Comparison of ENCODE assay signal across 15 cellular contexts in genomic region chr6:19988555-19988954, GRCh38.
DNase-seq lines count a peak whose midpoint lies in the region; ATAC-seq and TF ChIP-seq lines count a peak whose summit lies in the region.
"Had no signal": no experiment of that assay in that cellular context is flagged by ENCODE, and none has a peak within 500 bp of the region (broad histone marks: within the 10 kb centered on the region; RNA-seq: fewer than 3 reads in every experiment).

No MANE protein-coding gene starts in this region.

- no peaks in the 10 kb centered on the region for H3K27me3 ChIP-seq in GM23338 (ENCODE audit: insufficient read depth)
- H3K27me3 ChIP-seq in mammary epithelial cell (ENCODE audit: insufficient read depth, low read length) = peaks cover 2% of the 10 kb centered on the region

- H3K4me3 Mint-ChIP-seq in GM23338 = no peak overlapping the region

- H3K36me3 Mint-ChIP-seq in GM23338 (ENCODE audit: low read depth) = no peaks in the 10 kb centered on the region

- no peak overlapping the region for H2AFZ ChIP-seq in GM23338
- H2AFZ ChIP-seq in mammary epithelial cell (ENCODE audit: low read depth, low read length) = no peak overlapping the region
- no peak overlapping the region for H2AFZ ChIP-seq in OCI-LY7 (ENCODE audit: low read length)

- no peak overlapping the region for H3K27ac Mint-ChIP-seq in GM23338

- POLR2A ChIA-PET in OCI-LY7 (lab: Charles Lee) = no interaction called here

- H3K9me2 ChIP-seq in GM23338 (ENCODE audit: insufficient read depth) (no peaks in the 10 kb centered on the region), OCI-LY7 (ENCODE audit: insufficient read depth, low read length) (no peaks in the 10 kb centered on the region)

- H3K79me2 ChIP-seq in GM23338 (replicated peaks; ENCODE audit: insufficient read depth) (no peaks in the 10 kb centered on the region), mammary epithelial cell (ENCODE audit: insufficient read depth, low read length) (no peaks in the 10 kb centered on the region), OCI-LY7 (ENCODE audit: insufficient read depth, low read depth, low read length) (no peaks in the 10 kb centered on the region)

- BruUV-seq in mammary epithelial cell (replicated peaks; lab: Mats Ljungman, UMichigan) (no TSS peak), OCI-LY7 (replicated peaks; lab: Mats Ljungman, UMichigan) (no TSS peak)

- no peak overlapping the region for H3K27ac ChIP-seq in GM23338 (ENCODE audit: low read depth)
- H3K27ac ChIP-seq in mammary epithelial cell (ENCODE audit: insufficient read depth, low read depth, low read length) = no peak overlapping the region
- H3K27ac ChIP-seq in OCI-LY7 (ENCODE audit: low read depth, low read length, poor library complexity, severe bottlenecking) = no peak overlapping the region
- H3K27ac ChIP-seq: HL-60, left lung had no signal

- H4K20me1 ChIP-seq in GM23338 (replicated peaks; ENCODE audit: insufficient read depth) = no peaks in the 10 kb centered on the region
- H4K20me1 ChIP-seq in mammary epithelial cell (ENCODE audit: insufficient read depth, low read length) = no peaks in the 10 kb centered on the region
- H4K20me1 ChIP-seq in OCI-LY7 (ENCODE audit: insufficient read depth, low read length) = no peaks in the 10 kb centered on the region

- H3K9me3 ChIP-seq in mammary epithelial cell (replicated peaks; ENCODE audit: insufficient read depth, low read length) = no peaks in the 10 kb centered on the region
- no peaks in the 10 kb centered on the region for H3K9me3 ChIP-seq in OCI-LY7 (ENCODE audit: low read length)
- H3K9me3 ChIP-seq: left lung had no signal

- H3K4me2 ChIP-seq in GM23338 (no peak overlapping the region), mammary epithelial cell (ENCODE audit: insufficient read depth, low read depth, low read length) (no peak overlapping the region), OCI-LY7 (ENCODE audit: low read length) (no peak overlapping the region)

- no peak overlapping the region for H3K9ac ChIP-seq in mammary epithelial cell (ENCODE audit: insufficient read depth, low read length)

- H3F3A ChIP-seq in GM23338 (replicated peaks; ENCODE audit: low read depth) = no peaks in the 10 kb centered on the region

- H3K36me3 ChIP-seq in GM23338 (ENCODE audit: insufficient read depth) (no peaks in the 10 kb centered on the region), mammary epithelial cell (ENCODE audit: insufficient read depth, low read length) (no peaks in the 10 kb centered on the region), OCI-LY7 (ENCODE audit: insufficient read depth, low read length) (no peaks in the 10 kb centered on the region)
- H3K36me3 ChIP-seq: left lung had no signal

- H3K9me3 Mint-ChIP-seq in GM23338 = no peaks in the 10 kb centered on the region

- H3K27me3 Mint-ChIP-seq in GM23338 (ENCODE audit: insufficient read depth, low read depth, poor library complexity) = peaks cover 5% of the 10 kb centered on the region

- dilution Hi-C loops in mammary epithelial cell (cut with HindIII; ENCODE audit: low sequenced_read_pairs) = no loop called here

- intact Hi-C loops in mammary epithelial cell (cut with micrococcal nuclease) (no loop called here), OCI-LY7 (cut with micrococcal nuclease; ENCODE audit: unreplicated experiment) (no loop called here)

- TF ChIP-seq CTCF in GM23338 (conservative IDR thresholded peaks at IDR 0.05; ENCODE audit: low read depth in 2 of 2) (no peak), mammary epithelial cell (conservative IDR thresholded peaks at IDR 0.05 in 1 of 2, IDR thresholded peaks at IDR 0.05 in 1 of 2; ENCODE audit: extremely low read depth in 1 of 2, insufficient read depth in 1 of 2, low read depth in 1 of 2, low read length in 2 of 2) (no peak), OCI-LY7 (conservative IDR thresholded peaks at IDR 0.05; ENCODE audit: low read length) (no peak)

- DNase-seq in GM23338 (ENCODE audit: low spot score) (peak; percentile 80), NAMALWA (ENCODE audit: low spot score) (peak; percentile 26), mammary epithelial cell (peak; percentile 37), kidney tubule cell (ENCODE audit: low spot score) (peak; percentile 5), NCI-H2227 treated with DMSO at 0.1 percent for 48 hours (lab: John Stamatoyannopoulos, UW) (no peak), NCI-H446 treated with DMSO at 0.1 percent for 48 hours (lab: John Stamatoyannopoulos, UW) (no peak), OCI-LY7 (ENCODE audit: low spot score) (no peak), NCI-H748 (lab: John Stamatoyannopoulos, UW; ENCODE audit: unreplicated experiment) (no peak)
- DNase-seq: aorta; COR-L47; left lung; NCI-H1694; stimulated activated naive CD4-positive, alpha-beta T cell treated with Interleukin-2 at 50 U/mL for 16 hours; T-helper 9 cell had no signal

- ATAC-seq in GM23338 = peak; percentile 84
- ATAC-seq: left lung had no signal

- H3K4me1 ChIP-seq in GM23338 (ENCODE audit: insufficient read depth) (0 out of 2 replicates have a peak, but pooled peaks cover 2% of the 10 kb centered on the region), mammary epithelial cell (ENCODE audit: insufficient read depth, low read length) (no peaks in the 10 kb centered on the region), OCI-LY7 (ENCODE audit: insufficient read depth, low read length, poor library complexity, severe bottlenecking) (no peaks in the 10 kb centered on the region)
- H3K4me1 ChIP-seq: left lung had no signal

- no peaks in the 10 kb centered on the region for H3K4me1 Mint-ChIP-seq in GM23338

- WGBS in mammary epithelial cell (ENCODE audit: low coverage, missing lambda C conversion rate) = 0% methylated on average over 3 of the region's 3 CpGs

- in situ Hi-C loops in mammary epithelial cell (cut with MboI; ENCODE audit: low sequenced_read_pairs in 2 of 2) = no loop called here

- CTCF ChIA-PET in mammary epithelial cell (lab: Charles Lee; ENCODE audit: low non-redundant PET) (no interaction called here), OCI-LY7 (lab: Charles Lee; ENCODE audit: unreplicated experiment) (no interaction called here)

- H3K4me3 ChIP-seq in GM23338 (no peak overlapping the region), mammary epithelial cell (replicated peaks in 1 of 3; ENCODE audit: insufficient read depth in 1 of 3, low read depth in 2 of 3, low read length in 3 of 3) (no peak overlapping the region), OCI-LY7 (ENCODE audit: low read depth, low read length, poor library complexity, severe bottlenecking) (no peak overlapping the region)
- H3K4me3 ChIP-seq: left lung had no signal

TF ChIP-seq in GM23338, 12 proteins besides CTCF, POLR2A, EP300 and RAD21 (continues in another document):
- TF ChIP-seq ZNF462 (CRISPR knock-in tag; IDR thresholded peaks at IDR 0.05) (no peak), ZNF331 (CRISPR knock-in tag; IDR thresholded peaks at IDR 0.05; ENCODE audit: low read depth) (no peak)

Comparison
In these comparisons a context has a peak if more than half of its experiments do, and no peak if none do; other contexts are left out.
1. DNase-seq: peak in GM23338 (single experiment), NAMALWA (single experiment), mammary epithelial cell (single experiment) and kidney tubule cell (single experiment); none in NCI-H2227 treated with DMSO at 0.1 percent for 48 hours (single experiment), NCI-H446 treated with DMSO at 0.1 percent for 48 hours (single experiment), OCI-LY7 (single experiment) and NCI-H748 (single experiment).